In genomic region chr4:147378780-147379179, GRCh38 we compare ENCODE assay signal across 1 cellular context.
TF ChIP-seq lines count a peak whose summit lies in the region.

No MANE protein-coding gene starts in this region.

TF ChIP-seq in HepG2, 621 proteins besides CTCF, POLR2A, EP300 and RAD21 (continued from another document):
- TF ChIP-seq RFXANK (CRISPR knock-in tag; IDR thresholded peaks at IDR 0.05) (no peak), REL (CRISPR knock-in tag; conservative IDR thresholded peaks at IDR 0.05) (no peak), ZNF879 (CRISPR knock-in tag; IDR thresholded peaks at IDR 0.05) (no peak), ZNF510 (CRISPR knock-in tag; IDR thresholded peaks at IDR 0.05; ENCODE audit: low read depth) (no peak), HOXA7 (CRISPR knock-in tag; IDR thresholded peaks at IDR 0.05) (no peak), KLF12 (CRISPR knock-in tag; IDR thresholded peaks at IDR 0.05; ENCODE audit: borderline replicate concordance) (no peak)
